Comparison of ENCODE assay signal across 28 cellular contexts in the genomic region with DNA sequence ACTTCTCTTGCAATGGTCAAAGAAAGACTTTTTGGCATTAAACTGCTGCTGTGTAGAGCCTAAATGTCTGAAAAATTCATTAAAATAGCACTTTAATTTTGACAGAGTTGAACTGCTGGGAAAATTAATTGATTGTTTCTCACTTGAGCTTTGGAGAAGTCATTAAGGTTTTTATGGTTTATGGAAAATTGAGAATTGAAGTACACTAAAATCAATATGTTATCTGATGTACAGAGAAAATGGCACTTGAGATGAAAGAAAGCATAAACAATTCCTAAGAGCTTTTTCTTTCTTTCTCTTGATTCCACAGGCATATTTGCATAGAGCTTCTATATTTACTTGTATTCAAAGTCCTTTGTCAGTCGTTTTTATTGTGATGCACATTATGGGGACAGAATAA.
"Had no signal": no experiment of that assay in that cellular context is flagged by ENCODE, and none has a peak within 500 bp of the region (broad histone marks: within the 10 kb centered on the region; RNA-seq: fewer than 3 reads in every experiment).

No MANE protein-coding gene starts in this region.

- DNase-seq: activated CD4-positive, alpha-beta memory T cell treated with anti-CD3 and anti-CD28 coated beads, Interleukin-2, amount 10 ng/mL, durations not matched to agents 7 days and 5 days; activated CD4-positive, alpha-beta T cell treated with anti-CD3 and anti-CD28 coated beads, Interleukin-2, amount 50 U/mL, for 1 hour; activated CD4-positive, CD25-positive, alpha-beta regulatory T cell; activated CD8-positive, alpha-beta memory T cell treated with anti-CD3 and anti-CD28 coated beads, Interleukin-2, amount 50 U/mL, for 4 hours; activated gamma-delta T cell treated with Interleukin-2 at 50 U/mL for 16 hours; activated naive CD4-positive, alpha-beta T cell treated with anti-CD3 and anti-CD28 coated beads, Interleukin-2, amount 10 ng/mL, durations not matched to agents 7 days and 5 days; activated naive CD8-positive, alpha-beta T cell treated with anti-CD3 and anti-CD28 coated beads for 36 hours; activated T-cell treated with anti-CD3 and anti-CD28 coated beads, Interleukin-2, amount 50 U/mL, for 72 hours; brain microvascular endothelial cell; NCI-H1092 treated with DMSO at 0.1 percent for 48 hours; NCI-H1694; NCI-H446; NCI-H526; NCI-H774; NK-92 treated with Interleukin-12 subunit alpha and Interleukin-12 subunit beta, amount 100 ng/mL, for 24 hours; OCI-M1; RPMI8226; T-cell; T-helper 2 cell; T1000 had no signal

- H3K27ac Mint-ChIP-seq: activated CD4-positive, alpha-beta memory T cell treated with anti-CD3 and anti-CD28 coated beads, Interleukin-2, amount 10 ng/mL, durations not matched to agents 7 days and 5 days; activated naive CD4-positive, alpha-beta T cell treated with anti-CD3 and anti-CD28 coated beads, Interleukin-2, amount 10 ng/mL, durations not matched to agents 7 days and 5 days; activated naive CD8-positive, alpha-beta T cell treated with anti-CD3 and anti-CD28 coated beads for 36 hours; activated T-cell treated with anti-CD3 and anti-CD28 coated beads, Interleukin-2, amount 50 U/mL, for 72 hours; activated T-helper 2 cell treated with anti-CD3 and anti-CD28 coated beads, Interferon-gamma antibody, Interleukin-2, Interleukin-4, amounts not matched to agents 10 μg/mL and 5 μg/mL and 100 μg/mL, durations not matched to agents 14 hours and 24 hours and 36 hours; T-cell had no signal

- H3K36me3 Mint-ChIP-seq: activated naive CD4-positive, alpha-beta T cell treated with anti-CD3 and anti-CD28 coated beads, Interleukin-2, amount 10 ng/mL, durations not matched to agents 7 days and 5 days; activated naive CD8-positive, alpha-beta T cell treated with anti-CD3 and anti-CD28 coated beads for 36 hours; T-cell had no signal

- ATAC-seq: activated T-cell treated with anti-CD3 and anti-CD28 coated beads, Interleukin-2, amount 50 U/mL, for 72 hours; Panc1; Right ventricle myocardium inferior; T-cell had no signal

- H3K27ac ChIP-seq: brain microvascular endothelial cell, cardiac muscle cell, KMS-11, SK-N-MC, VCaP had no signal

- H3K4me3 Mint-ChIP-seq: activated CD4-positive, alpha-beta memory T cell treated with anti-CD3 and anti-CD28 coated beads, Interleukin-2, amount 10 ng/mL, durations not matched to agents 7 days and 5 days; activated naive CD4-positive, alpha-beta T cell treated with anti-CD3 and anti-CD28 coated beads, Interleukin-2, amount 10 ng/mL, durations not matched to agents 7 days and 5 days; activated naive CD8-positive, alpha-beta T cell treated with anti-CD3 and anti-CD28 coated beads for 36 hours; activated T-cell treated with anti-CD3 and anti-CD28 coated beads, Interleukin-2, amount 50 U/mL, for 72 hours; T-cell had no signal

- H3K4me1 Mint-ChIP-seq: activated CD4-positive, alpha-beta memory T cell treated with anti-CD3 and anti-CD28 coated beads, Interleukin-2, amount 10 ng/mL, durations not matched to agents 7 days and 5 days; activated naive CD4-positive, alpha-beta T cell treated with anti-CD3 and anti-CD28 coated beads, Interleukin-2, amount 10 ng/mL, durations not matched to agents 7 days and 5 days; T-cell had no signal

- H3K9me3 Mint-ChIP-seq: activated CD4-positive, alpha-beta memory T cell treated with anti-CD3 and anti-CD28 coated beads, Interleukin-2, amount 10 ng/mL, durations not matched to agents 7 days and 5 days; activated naive CD4-positive, alpha-beta T cell treated with anti-CD3 and anti-CD28 coated beads, Interleukin-2, amount 10 ng/mL, durations not matched to agents 7 days and 5 days; activated naive CD8-positive, alpha-beta T cell treated with anti-CD3 and anti-CD28 coated beads for 36 hours; activated T-cell treated with anti-CD3 and anti-CD28 coated beads, Interleukin-2, amount 50 U/mL, for 72 hours; activated T-helper 2 cell treated with anti-CD3 and anti-CD28 coated beads, Interferon-gamma antibody, Interleukin-2, Interleukin-4, amounts not matched to agents 10 μg/mL and 5 μg/mL and 100 μg/mL, durations not matched to agents 14 hours and 24 hours and 36 hours; T-cell had no signal

- H3K36me3 ChIP-seq: brain microvascular endothelial cell, cardiac muscle cell had no signal

- H3K4me3 ChIP-seq: cardiac muscle cell, SK-N-MC had no signal

- H3K4me2 ChIP-seq: KMS-11 had no signal

- FAIRE-seq: TTC549 had no signal
